8 cellular contexts compared by ENCODE assay signal in the genomic region with DNA sequence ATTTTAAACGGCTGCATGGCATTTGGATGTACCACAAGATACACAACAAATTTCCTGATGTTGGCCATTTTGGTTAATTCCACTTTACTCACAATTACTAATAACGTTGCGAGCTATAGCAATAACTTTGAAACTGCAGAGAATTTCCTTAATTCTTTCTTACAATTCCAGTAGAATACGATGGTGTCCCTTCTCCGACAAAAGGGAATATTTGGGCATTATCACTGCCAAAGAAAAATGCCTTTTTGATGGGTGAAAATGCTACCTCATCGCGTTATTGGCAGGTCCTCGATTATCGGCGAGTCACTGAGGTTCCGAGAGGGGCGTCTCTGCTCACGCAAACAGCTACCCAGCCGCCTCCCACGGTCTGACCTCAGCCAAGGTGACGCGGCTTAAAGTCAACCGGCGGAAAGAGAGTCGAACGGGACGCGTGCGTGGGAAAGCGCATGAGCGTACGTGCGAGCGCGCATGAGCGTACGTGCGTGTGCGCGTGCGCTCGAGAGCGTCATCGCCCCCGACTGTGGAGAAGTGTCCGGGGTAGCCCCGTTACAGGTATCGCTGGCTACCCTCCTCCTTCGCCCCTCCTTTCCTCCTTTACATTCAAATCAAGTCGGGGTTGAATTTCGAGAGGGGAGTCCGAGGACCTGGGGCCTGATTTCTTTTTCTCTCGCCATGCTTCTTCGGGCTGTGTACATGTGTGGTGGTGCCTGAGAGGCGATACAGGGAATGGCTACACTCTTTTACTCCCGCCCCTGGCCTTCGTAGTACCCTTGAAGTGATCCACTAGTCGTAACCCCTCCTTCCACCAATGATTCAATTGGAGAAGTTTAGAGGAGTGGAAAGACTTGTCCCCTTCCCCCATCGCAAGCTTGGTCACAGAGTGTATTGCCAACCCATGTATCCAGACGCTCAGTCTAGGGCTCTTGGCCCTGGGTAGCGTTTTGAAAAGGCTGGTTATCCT. TPM values are rescaled to one million over a fixed set of nuclear protein-coding genes. Genes with fewer than 3 reads are reported as not detected.
A peak's percentile ranks its signal among the peaks of the same experiment; 100 is the strongest.
DNase-seq lines count a peak whose midpoint lies in the region; ATAC-seq, FAIRE-seq and TF ChIP-seq lines count a peak whose summit lies in the region.

OXSM (plus strand) TSS at position 495 of the 961 bp plus-strand sequence. CDS start 931 bp downstream, outside the sequence.

- H3K4me3 Mint-ChIP-seq in activated T-helper 2 cell treated with anti-CD3 and anti-CD28 coated beads, Interferon-gamma antibody, Interleukin-2, Interleukin-4, amounts not matched to agents 10 μg/mL and 5 μg/mL and 100 μg/mL, durations not matched to agents 14 hours and 24 hours and 36 hours (ENCODE audit: low read depth) = peak within 1 kb of the TSS; percentile 92
- H3K4me3 Mint-ChIP-seq in natural killer cell treated with Interleukin-12 subunit alpha and Interleukin-12 subunit beta and Interleukin-15 and Interleukin-18, amount 100 ng/mL, for 72 hours = peak within 1 kb of the TSS; percentile 99

- H3K9me3 ChIP-seq in Loucy (ENCODE audit: insufficient read depth, low read depth, low read length) = no peaks in the 10 kb centered on the region

- peak; percentile 96 to 97 for ATAC-seq in natural killer cell treated with Interleukin-12 subunit alpha and Interleukin-12 subunit beta and Interleukin-15 and Interleukin-18, amount 100 ng/mL, for 72 hours

- DNase-seq in ELF-1 (ENCODE audit: low read depth, low spot score) (peak; percentile 75), H54 (ENCODE audit: insufficient read length, low spot score) (peak; percentile 75), fibroblast of the aortic adventitia (ENCODE audit: low read depth) (peak; percentile 91)
- DNase-seq in activated T-helper 2 cell treated with anti-CD3 and anti-CD28 coated beads, Interferon-gamma antibody, Interleukin-2, Interleukin-4, amounts not matched to agents 10 μg/mL and 5 μg/mL and 100 μg/mL, durations not matched to agents 14 hours and 24 hours and 36 hours (ENCODE audit: low spot score) = peak; percentile 89
- peak; percentile 95 for DNase-seq in natural killer cell treated with Interleukin-12 subunit alpha and Interleukin-12 subunit beta and Interleukin-15 and Interleukin-18, amount 100 ng/mL, for 72 hours (ENCODE audit: low spot score)
- peak; percentile 94 for DNase-seq in stimulated activated naive CD4-positive, alpha-beta T cell treated with Interleukin-2 at 50 U/mL for 16 hours (lab: John Stamatoyannopoulos, UW)

- H3K4me1 Mint-ChIP-seq in activated T-helper 2 cell treated with anti-CD3 and anti-CD28 coated beads, Interferon-gamma antibody, Interleukin-2, Interleukin-4, amounts not matched to agents 10 μg/mL and 5 μg/mL and 100 μg/mL, durations not matched to agents 14 hours and 24 hours and 36 hours (ENCODE audit: low read depth) = peaks cover 45% of the 10 kb centered on the region
- peaks cover 34 to 44% of the 10 kb centered on the region in 2 donors for H3K4me1 Mint-ChIP-seq in natural killer cell treated with Interleukin-12 subunit alpha and Interleukin-12 subunit beta and Interleukin-15 and Interleukin-18, amount 100 ng/mL, for 72 hours (ENCODE audit: low read depth in 2 of 2)

- TF ChIP-seq POLR2A in H54 (IDR thresholded peaks at IDR 0.05; ENCODE audit: low read depth, low read length) (peak; percentile 87), Raji (IDR thresholded peaks at IDR 0.05; ENCODE audit: insufficient read depth, low read depth, low read length) (peak; percentile 96)

- H3K36me3 Mint-ChIP-seq in activated T-helper 2 cell treated with anti-CD3 and anti-CD28 coated beads, Interferon-gamma antibody, Interleukin-2, Interleukin-4, amounts not matched to agents 10 μg/mL and 5 μg/mL and 100 μg/mL, durations not matched to agents 14 hours and 24 hours and 36 hours (ENCODE audit: low read depth) = peaks cover 30% of the 10 kb centered on the region
- H3K36me3 Mint-ChIP-seq in natural killer cell treated with Interleukin-12 subunit alpha and Interleukin-12 subunit beta and Interleukin-15 and Interleukin-18, amount 100 ng/mL, for 72 hours = peaks cover 9% of the 10 kb centered on the region

- peaks cover 55% of the 10 kb centered on the region for H3K79me2 ChIP-seq in Loucy (ENCODE audit: insufficient read depth, low read length)

- no peaks in the 10 kb centered on the region for H3K9me2 ChIP-seq in Loucy (replicated peaks; ENCODE audit: low read depth, low read length)

- H3F3A ChIP-seq in Loucy (ENCODE audit: low read depth) = no peaks in the 10 kb centered on the region

- H3K27ac Mint-ChIP-seq in activated T-helper 2 cell treated with anti-CD3 and anti-CD28 coated beads, Interferon-gamma antibody, Interleukin-2, Interleukin-4, amounts not matched to agents 10 μg/mL and 5 μg/mL and 100 μg/mL, durations not matched to agents 14 hours and 24 hours and 36 hours = peak within 1 kb of the TSS; percentile 97
- H3K27ac Mint-ChIP-seq in natural killer cell treated with Interleukin-12 subunit alpha and Interleukin-12 subunit beta and Interleukin-15 and Interleukin-18, amount 100 ng/mL, for 72 hours = peak within 1 kb of the TSS; percentile 95 to 97

- intact Hi-C loops in activated T-helper 2 cell treated with anti-CD3 and anti-CD28 coated beads, Interferon-gamma antibody, Interleukin-2, Interleukin-4, amounts not matched to agents 10 μg/mL and 5 μg/mL and 100 μg/mL, durations not matched to agents 14 hours and 24 hours and 36 hours (cut with micrococcal nuclease) = loop anchor here (1.0 to 10.0 kb wide), 4 partner anchors 8 to 1805 kb away; no protein-coding TSS in a partner anchor

- H3K4me2 ChIP-seq in Loucy (ENCODE audit: low read depth, low read length, poor library complexity, severe bottlenecking) = peak within 1 kb of the TSS; percentile 91

- peak within 1 kb of the TSS; percentile 91 for H3K9ac ChIP-seq in Loucy (ENCODE audit: low read depth, low read length, poor library complexity, severe bottlenecking)

- peak; percentile 98 for FAIRE-seq in H54 (lab: Jason Lieb, UNC)

- no peaks in the 10 kb centered on the region for H4K20me1 ChIP-seq in Loucy (ENCODE audit: insufficient read depth, low read length, poor library complexity, severe bottlenecking)

- no peaks in the 10 kb centered on the region for H3K27me3 Mint-ChIP-seq in activated T-helper 2 cell treated with anti-CD3 and anti-CD28 coated beads, Interferon-gamma antibody, Interleukin-2, Interleukin-4, amounts not matched to agents 10 μg/mL and 5 μg/mL and 100 μg/mL, durations not matched to agents 14 hours and 24 hours and 36 hours (ENCODE audit: low read depth)
- no peaks in the 10 kb centered on the region for H3K27me3 Mint-ChIP-seq in natural killer cell treated with Interleukin-12 subunit alpha and Interleukin-12 subunit beta and Interleukin-15 and Interleukin-18, amount 100 ng/mL, for 72 hours

- H3K27me3 ChIP-seq in Loucy (ENCODE audit: insufficient read depth, low read length, poor library complexity, severe bottlenecking) = no peaks in the 10 kb centered on the region

- H3K4me3 ChIP-seq in Loucy (ENCODE audit: low read length, poor library complexity, severe bottlenecking) (peak within 1 kb of the TSS; percentile 93), fibroblast of the aortic adventitia (ENCODE audit: low read depth, low read length) (peak within 1 kb of the TSS; percentile 74)

- TF ChIP-seq CTCF in Loucy (conservative IDR thresholded peaks at IDR 0.05; ENCODE audit: low read length) (no peak; the same call in 1 of the 2 replicates), fibroblast of the aortic adventitia (IDR thresholded peaks at IDR 0.05; ENCODE audit: insufficient read depth, low read length) (no peak)

- peak within 1 kb of the TSS; percentile 90 for H2AFZ ChIP-seq in Loucy (ENCODE audit: low read length)

- peaks cover 46% of the 10 kb centered on the region for H3K4me1 ChIP-seq in Loucy (ENCODE audit: insufficient read depth, low read length, poor library complexity, severe bottlenecking)

- H3K36me3 ChIP-seq in Loucy (ENCODE audit: insufficient read depth, low read length) = no peaks in the 10 kb centered on the region

- no peaks in the 10 kb centered on the region for H3K9me3 Mint-ChIP-seq in activated T-helper 2 cell treated with anti-CD3 and anti-CD28 coated beads, Interferon-gamma antibody, Interleukin-2, Interleukin-4, amounts not matched to agents 10 μg/mL and 5 μg/mL and 100 μg/mL, durations not matched to agents 14 hours and 24 hours and 36 hours
- no peaks in the 10 kb centered on the region for H3K9me3 Mint-ChIP-seq in natural killer cell treated with Interleukin-12 subunit alpha and Interleukin-12 subunit beta and Interleukin-15 and Interleukin-18, amount 100 ng/mL, for 72 hours

RNA-seq across cellular contexts. Expression of gene OXSM, which starts in this region (rescaled TPM):
- 15.7 and 15.8 TPM in 2 replicates for total RNA-seq in activated T-helper 2 cell treated with anti-CD3 and anti-CD28 coated beads, Interferon-gamma antibody, Interleukin-2, Interleukin-4, amounts not matched to agents 10 μg/mL and 5 μg/mL and 100 μg/mL, durations not matched to agents 14 hours and 24 hours and 36 hours
- total RNA-seq in fibroblast of the aortic adventitia (ENCODE audit: low replicate concordance) = 7.6 and 19.5 TPM in 2 replicates
- total RNA-seq in natural killer cell treated with Interleukin-12 subunit alpha and Interleukin-12 subunit beta and Interleukin-15 and Interleukin-18, amount 100 ng/mL, for 72 hours = 10 to 100 TPM; 13.1 to 16.2 TPM

Comparison
In these comparisons a context has a peak if more than half of its experiments do, and no peak if none do; other contexts are left out.
1. Peak in every context shown above with its lines: DNase-seq, ATAC-seq and H3K4me3 ChIP-seq.